In the genomic region with DNA sequence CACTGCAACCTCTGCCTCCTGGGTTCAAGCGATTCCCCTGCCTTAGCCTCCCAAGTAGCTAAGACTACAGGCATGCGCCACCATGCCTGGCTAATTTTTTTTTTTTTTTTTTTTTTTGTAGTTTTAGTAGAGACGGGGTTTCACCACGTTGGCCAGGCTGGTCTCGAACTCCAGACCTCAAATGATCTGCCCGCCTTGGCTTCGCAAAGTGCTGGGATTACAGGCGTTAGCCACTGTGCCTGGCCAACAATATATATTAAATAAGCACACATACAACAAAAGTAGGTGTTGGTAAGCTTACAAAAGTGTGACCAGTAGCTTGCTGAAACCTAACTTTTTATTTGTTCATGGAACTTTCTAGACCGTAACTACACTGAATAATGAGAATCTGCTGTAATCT, we compare ENCODE assay signal across 7 cellular contexts.
DNase-seq lines count a peak whose midpoint lies in the region; ATAC-seq and TF ChIP-seq lines count a peak whose summit lies in the region.
"Not testable (repeated sequence)": the region's sequence is repeated elsewhere in the genome, so short reads cannot be mapped to it uniquely, and the experiment has no call there.

No MANE protein-coding gene starts in this region.

- not testable (repeated sequence) for H3K9me3 ChIP-seq in colonic mucosa; right cardiac atrium (ENCODE audit: control insufficient read depth, low read length)

- H3K27me3 ChIP-seq in colonic mucosa; right cardiac atrium (ENCODE audit: control insufficient read depth, insufficient read depth): not testable (repeated sequence)

- intact Hi-C loops in colonic mucosa (cut with DNase I); right cardiac atrium (cut with DNase I): not testable (repeated sequence)

- not testable (repeated sequence) for H3K9me3 Mint-ChIP-seq in activated CD4-positive, alpha-beta memory T cell treated with anti-CD3 and anti-CD28 coated beads, Interleukin-2, amount 10 ng/mL, durations not matched to agents 7 days and 5 days; natural killer cell treated with Interleukin-12 subunit alpha and Interleukin-12 subunit beta and Interleukin-15 and Interleukin-18, amount 100 ng/mL, for 72 hours

- H3K4me1 ChIP-seq in colonic mucosa; right cardiac atrium (ENCODE audit: control insufficient read depth, insufficient read depth, low read length): not testable (repeated sequence)

- ATAC-seq in right cardiac atrium; natural killer cell treated with Interleukin-12 subunit alpha and Interleukin-12 subunit beta and Interleukin-15 and Interleukin-18, amount 100 ng/mL, for 72 hours: not testable (repeated sequence)

- H3K4me3 Mint-ChIP-seq in activated CD4-positive, alpha-beta memory T cell treated with anti-CD3 and anti-CD28 coated beads, Interleukin-2, amount 10 ng/mL, durations not matched to agents 7 days and 5 days; natural killer cell treated with Interleukin-12 subunit alpha and Interleukin-12 subunit beta and Interleukin-15 and Interleukin-18, amount 100 ng/mL, for 72 hours: not testable (repeated sequence)

- H3K4me1 Mint-ChIP-seq in activated CD4-positive, alpha-beta memory T cell treated with anti-CD3 and anti-CD28 coated beads, Interleukin-2, amount 10 ng/mL, durations not matched to agents 7 days and 5 days; natural killer cell treated with Interleukin-12 subunit alpha and Interleukin-12 subunit beta and Interleukin-15 and Interleukin-18, amount 100 ng/mL, for 72 hours (ENCODE audit: low read depth in 2 of 2): not testable (repeated sequence)

- H3K4me3 ChIP-seq in colonic mucosa; right cardiac atrium (ENCODE audit: low read length): not testable (repeated sequence)

- not testable (repeated sequence) for H3K27ac Mint-ChIP-seq in activated CD4-positive, alpha-beta memory T cell treated with anti-CD3 and anti-CD28 coated beads, Interleukin-2, amount 10 ng/mL, durations not matched to agents 7 days and 5 days; natural killer cell treated with Interleukin-12 subunit alpha and Interleukin-12 subunit beta and Interleukin-15 and Interleukin-18, amount 100 ng/mL, for 72 hours

- WGBS in right cardiac atrium: 97% methylated on average over 6 of the region's 9 CpGs

- not testable (repeated sequence) for H3K9ac ChIP-seq in colonic mucosa (ENCODE audit: low read depth in 2 of 2, low read length in 2 of 2)

- not testable (repeated sequence) for H3K36me3 Mint-ChIP-seq in activated CD4-positive, alpha-beta memory T cell treated with anti-CD3 and anti-CD28 coated beads, Interleukin-2, amount 10 ng/mL, durations not matched to agents 7 days and 5 days (ENCODE audit: low read depth); natural killer cell treated with Interleukin-12 subunit alpha and Interleukin-12 subunit beta and Interleukin-15 and Interleukin-18, amount 100 ng/mL, for 72 hours

- POLR2A ChIA-PET in activated CD4-positive, alpha-beta memory T cell treated with anti-CD3 and anti-CD28 coated beads, Interleukin-2, amount 10 ng/mL, durations not matched to agents 7 days and 5 days (lab: Charles Lee): not testable (repeated sequence)

- not testable (repeated sequence) for H3K27ac ChIP-seq in colonic mucosa; right cardiac atrium (ENCODE audit: low read length)

- not testable (repeated sequence) for H3K36me3 ChIP-seq in colonic mucosa

- TF ChIP-seq CTCF in colonic mucosa (IDR thresholded peaks at IDR 0.05): not testable (repeated sequence)

- CTCF ChIA-PET in activated CD4-positive, alpha-beta memory T cell treated with anti-CD3 and anti-CD28 coated beads, Interleukin-2, amount 10 ng/mL, durations not matched to agents 7 days and 5 days (lab: Charles Lee): not testable (repeated sequence)

- not testable (repeated sequence) for H3K27me3 Mint-ChIP-seq in activated CD4-positive, alpha-beta memory T cell treated with anti-CD3 and anti-CD28 coated beads, Interleukin-2, amount 10 ng/mL, durations not matched to agents 7 days and 5 days; natural killer cell treated with Interleukin-12 subunit alpha and Interleukin-12 subunit beta and Interleukin-15 and Interleukin-18, amount 100 ng/mL, for 72 hours

- DNase-seq in T follicular helper cell (ENCODE audit: low read depth) (peak; percentile 0), colonic mucosa (peak; percentile 3), right cardiac atrium (peak in 2 of 3 donors; percentile 4 to 47)
- peak; percentile 14 for DNase-seq in activated CD4-positive, alpha-beta memory T cell treated with anti-CD3 and anti-CD28 coated beads, Interleukin-2, amount 10 ng/mL, durations not matched to agents 7 days and 5 days
- peak; percentile 61 for DNase-seq in activated effector memory CD4-positive, alpha-beta T cell treated with anti-CD3 and anti-CD28 coated beads, Interleukin-2, amount 50 U/mL, for 16 hours
- DNase-seq in natural killer cell treated with Interleukin-12 subunit alpha and Interleukin-12 subunit beta and Interleukin-15 and Interleukin-18, amount 100 ng/mL, for 72 hours (ENCODE audit: low spot score): peak; percentile 25
- DNase-seq in stimulated activated CD4-positive, alpha-beta T cell treated with anti-CD3 and anti-CD28 coated beads, Interleukin-12 subunit alpha, Interleukin-12 subunit beta, amount 100 ng/mL, for 4 hours: peak; percentile 0

Comparison
In these comparisons a context has a peak if more than half of its experiments do, and no peak if none do; other contexts are left out.
1. DNase-seq: peak in every context shown above with its lines; median percentile 61 in activated effector memory CD4-positive, alpha-beta T cell treated with anti-CD3 and anti-CD28 coated beads, Interleukin-2, amount 50 U/mL, for 16 hours; 26 in right cardiac atrium; 25 in natural killer cell treated with Interleukin-12 subunit alpha and Interleukin-12 subunit beta and Interleukin-15 and Interleukin-18, amount 100 ng/mL, for 72 hours; 14 in activated CD4-positive, alpha-beta memory T cell treated with anti-CD3 and anti-CD28 coated beads, Interleukin-2, amount 10 ng/mL, durations not matched to agents 7 days and 5 days; 3 in colonic mucosa; 0 in T follicular helper cell; 0 in stimulated activated CD4-positive, alpha-beta T cell treated with anti-CD3 and anti-CD28 coated beads, Interleukin-12 subunit alpha, Interleukin-12 subunit beta, amount 100 ng/mL, for 4 hours.